Comparison of ENCODE assay signal across 19 cellular contexts in genomic region chr5:10463566-10463965, GRCh38. TPM values are rescaled to one million over a fixed set of nuclear protein-coding genes. Genes with fewer than 3 reads are reported as not detected.
"Had no signal": no experiment of that assay in that cellular context is flagged by ENCODE, and none has a peak within 500 bp of the region (broad histone marks: within the 10 kb centered on the region; RNA-seq: fewer than 3 reads in every experiment).

No MANE protein-coding gene starts in this region.

- H3K27me3 ChIP-seq: colonic mucosa, foreskin keratinocyte, heart right ventricle, left lung had no signal

- H3K36me3 ChIP-seq: colonic mucosa, esophagus muscularis mucosa, heart right ventricle, left lung, lower lobe of right lung had no signal

- H3K9me3 ChIP-seq: colonic mucosa, esophagus muscularis mucosa, heart right ventricle, left lung, lower lobe of right lung had no signal

- H3K9me3 Mint-ChIP-seq: dendritic cell treated with granulocyte-macrophage colony-stimulating factor and Interleukin-4, amounts not matched to agents 40 ng/mL and 50 ng/mL, for 4 days had no signal

- ATAC-seq: foreskin keratinocyte, heart right ventricle, left colon, left lung, left ventricle myocardium superior, lower lobe of right lung had no signal

- H3K4me1 ChIP-seq: colonic mucosa had no signal

- H3K4me3 Mint-ChIP-seq: dendritic cell treated with granulocyte-macrophage colony-stimulating factor and Interleukin-4, amounts not matched to agents 40 ng/mL and 50 ng/mL, for 4 days had no signal

- H3K27ac ChIP-seq: colonic mucosa, esophagus muscularis mucosa, foreskin keratinocyte, heart right ventricle, left lung, lower lobe of right lung had no signal

- H3K4me3 ChIP-seq: colonic mucosa, esophagus muscularis mucosa, heart right ventricle, left lung, lower lobe of right lung had no signal

- DNase-seq: colonic mucosa; cortex of kidney; effector CD8-positive, alpha-beta T cell; foreskin keratinocyte; glutamatergic neuron; head of caudate nucleus; heart right ventricle; hippocampal formation; kidney; kidney glomerular epithelial cell; left colon; left lung; left ventricle myocardium superior; lower lobe of right lung; mesenchymal stem cell; midbrain had no signal

- H3K27ac Mint-ChIP-seq: dendritic cell treated with granulocyte-macrophage colony-stimulating factor and Interleukin-4, amounts not matched to agents 40 ng/mL and 50 ng/mL, for 4 days had no signal

RNA-seq across cellular contexts. Expression of gene ROPN1L, which starts 21.9 kb away (rescaled TPM):
- total RNA-seq: colonic mucosa, epithelial cell of proximal tubule, left colon had no signal
